Comparison of ENCODE assay signal across 17 cellular contexts in genomic region chr3:119831941-119832371, GRCh38. TPM values are rescaled to one million over a fixed set of nuclear protein-coding genes. Genes with fewer than 3 reads are reported as not detected.
DNase-seq lines count a peak whose midpoint lies in the region; ATAC-seq, FAIRE-seq and TF ChIP-seq lines count a peak whose summit lies in the region.
"Had no signal": no experiment of that assay in that cellular context is flagged by ENCODE, and none has a peak within 500 bp of the region (broad histone marks: within the 10 kb centered on the region; RNA-seq: fewer than 3 reads in every experiment).

No MANE protein-coding gene starts in this region.

- H3K36me3 ChIP-seq in GM23248 (ENCODE audit: low read depth), result 0 out of 2 replicates have a peak, but pooled peaks cover 5% of the 10 kb centered on the region
- H3K36me3 ChIP-seq in astrocyte (ENCODE audit: insufficient read depth, low read length), result no peaks in the 10 kb centered on the region
- no peaks in the 10 kb centered on the region for H3K36me3 ChIP-seq in left lung
- no peaks in the 10 kb centered on the region for H3K36me3 ChIP-seq in breast epithelium
- H3K36me3 ChIP-seq: BLaER1, esophagus muscularis mucosa had no signal

- in situ Hi-C loops in GM23248 (cut with MboI), result no loop called here

- intact Hi-C loops in left lung (cut with DNase I), result no loop called here
- intact Hi-C loops in breast epithelium (cut with DNase I; ENCODE audit: low total_unique reads), result no loop called here

- H3K79me2 ChIP-seq in GM23248 (ENCODE audit: insufficient read depth) (peaks cover 35% of the 10 kb centered on the region), astrocyte (ENCODE audit: insufficient read depth, low read length) (peaks cover 10% of the 10 kb centered on the region)

- H4K20me1 ChIP-seq in GM23248 (ENCODE audit: insufficient read depth) (0 out of 2 replicates have a peak, but pooled peaks cover 5% of the 10 kb centered on the region), astrocyte (ENCODE audit: insufficient read depth, low read length) (peaks cover 25% of the 10 kb centered on the region)
- H4K20me1 ChIP-seq: BLaER1 had no signal

- TF ChIP-seq POLR2A in breast epithelium (IDR thresholded peaks at IDR 0.05), result no peak

- peak overlapping the region; percentile 29 for H3K4me3 Mint-ChIP-seq in astrocyte (ENCODE audit: unreplicated experiment)
- H3K4me3 Mint-ChIP-seq: activated CD4-positive, alpha-beta memory T cell treated with anti-CD3 and anti-CD28 coated beads, Interleukin-2, amount 10 ng/mL, durations not matched to agents 7 days and 5 days; naive B cell; T-helper 1 cell treated with Interleukin-12 subunit alpha and Interleukin-12 subunit beta and Interleukin-4 antibody, amounts not matched to agents 30 μg/mL and 1 μg/mL, for 36 hours had no signal

- WGBS in GM23248 (ENCODE audit: low coverage in 1 of 2, low lambda C conversion rate in 2 of 2, missing lambda C conversion rate in 2 of 2), 2 experiments, result 33 to 41% methylated on average over 1 of the region's 1 CpG

- H3K9ac ChIP-seq in GM23248 (no peak overlapping the region), astrocyte (ENCODE audit: low read length) (no peak overlapping the region)
- H3K9ac ChIP-seq: BLaER1 had no signal

- H3K36me3 Mint-ChIP-seq in astrocyte (ENCODE audit: low read depth, unreplicated experiment), result peaks cover 3% of the 10 kb centered on the region
- H3K36me3 Mint-ChIP-seq: naive B cell had no signal

- no peak overlapping the region for H3K4me3 ChIP-seq in GM23248
- no peak overlapping the region for H3K4me3 ChIP-seq in astrocyte (ENCODE audit: insufficient read depth, low read depth, low read length)
- no peak overlapping the region for H3K4me3 ChIP-seq in left lung
- no peak overlapping the region for H3K4me3 ChIP-seq in breast epithelium
- H3K4me3 ChIP-seq: BLaER1, esophagus muscularis mucosa had no signal

- DNase-seq in AG08395 (ENCODE audit: low spot score) (peak; percentile 69), GM23248 (peak; percentile 58), astrocyte (ENCODE audit: low read depth) (peak; percentile 84), left lung (no peak), breast epithelium (ENCODE audit: low spot score in 2 of 2) (no peak), NCI-H748 (lab: John Stamatoyannopoulos, UW; ENCODE audit: unreplicated experiment) (no peak)
- DNase-seq: activated CD4-positive, alpha-beta memory T cell treated with anti-CD3 and anti-CD28 coated beads, Interleukin-2, amount 10 ng/mL, durations not matched to agents 7 days and 5 days; naive B cell; NCI-H226; right cardiac atrium; stimulated activated naive CD4-positive, alpha-beta T cell treated with Interleukin-2 at 50 U/mL for 16 hours had no signal

- peaks cover 22% of the 10 kb centered on the region for H3K4me1 Mint-ChIP-seq in astrocyte (ENCODE audit: low read depth, unreplicated experiment)

- peaks cover 2% of the 10 kb centered on the region for H3K9me3 Mint-ChIP-seq in astrocyte (ENCODE audit: unreplicated experiment)
- H3K9me3 Mint-ChIP-seq: activated CD4-positive, alpha-beta memory T cell treated with anti-CD3 and anti-CD28 coated beads, Interleukin-2, amount 10 ng/mL, durations not matched to agents 7 days and 5 days; naive B cell; T-helper 1 cell treated with Interleukin-12 subunit alpha and Interleukin-12 subunit beta and Interleukin-4 antibody, amounts not matched to agents 30 μg/mL and 1 μg/mL, for 36 hours had no signal

- H3K27ac ChIP-seq in GM23248, result peak overlapping the region; percentile 30
- peak overlapping the region; percentile 60 for H3K27ac ChIP-seq in astrocyte (ENCODE audit: low read depth, low read length)
- H3K27ac ChIP-seq in left lung, result no peak overlapping the region
- H3K27ac ChIP-seq in breast epithelium, result no peak overlapping the region
- H3K27ac ChIP-seq: BLaER1, esophagus muscularis mucosa had no signal

- ATAC-seq in left lung (peak; percentile 50), GM18861 (IDR thresholded peaks at IDR 0.05; ENCODE audit: unreplicated experiment) (no peak), HG02885 (IDR thresholded peaks at IDR 0.05; ENCODE audit: poor library complexity, unreplicated experiment) (no peak)
- ATAC-seq: right cardiac atrium had no signal

- no peaks in the 10 kb centered on the region for H3K27me3 Mint-ChIP-seq in astrocyte (ENCODE audit: low read depth, unreplicated experiment)
- H3K27me3 Mint-ChIP-seq: activated CD4-positive, alpha-beta memory T cell treated with anti-CD3 and anti-CD28 coated beads, Interleukin-2, amount 10 ng/mL, durations not matched to agents 7 days and 5 days; naive B cell had no signal

- H3K27me3 ChIP-seq in GM23248 (replicated peaks; ENCODE audit: insufficient read depth) (no peaks in the 10 kb centered on the region), astrocyte (ENCODE audit: insufficient read depth, low read length) (no peaks in the 10 kb centered on the region), left lung (no peaks in the 10 kb centered on the region), breast epithelium (no peaks in the 10 kb centered on the region)
- H3K27me3 ChIP-seq: BLaER1, esophagus muscularis mucosa had no signal

- H3K4me2 ChIP-seq in GM23248 (ENCODE audit: unreplicated experiment), result peak overlapping the region; percentile 11
- peak overlapping the region; percentile 40 for H3K4me2 ChIP-seq in astrocyte (ENCODE audit: low read length)
- H3K4me2 ChIP-seq: BLaER1 had no signal

- H3K4me1 ChIP-seq in GM23248 (ENCODE audit: insufficient read depth) (peaks cover 12% of the 10 kb centered on the region), astrocyte (ENCODE audit: insufficient read depth, low read length) (peaks cover 12% of the 10 kb centered on the region), left lung (peaks cover 0 to 4% of the 10 kb centered on the region in 2 donors), breast epithelium (no peaks in the 10 kb centered on the region)
- H3K4me1 ChIP-seq: BLaER1, esophagus muscularis mucosa had no signal

- no peaks in the 10 kb centered on the region for H3K9me3 ChIP-seq in GM23248 (ENCODE audit: low read depth)
- H3K9me3 ChIP-seq in astrocyte (ENCODE audit: insufficient read depth, low read depth, low read length), result no peaks in the 10 kb centered on the region
- H3K9me3 ChIP-seq in left lung, result no peaks in the 10 kb centered on the region
- H3K9me3 ChIP-seq in breast epithelium, result no peaks in the 10 kb centered on the region
- H3K9me3 ChIP-seq: BLaER1, esophagus muscularis mucosa had no signal

- peaks cover 13% of the 10 kb centered on the region for H3F3A ChIP-seq in GM23248 (ENCODE audit: insufficient read depth)

- TF ChIP-seq CTCF in astrocyte (IDR thresholded peaks at IDR 0.05; ENCODE audit: insufficient read depth, low read depth, low read length) (no peak), left lung (IDR thresholded peaks at IDR 0.05) (no peak), breast epithelium (IDR thresholded peaks at IDR 0.05) (no peak)

- no peaks in the 10 kb centered on the region for H3K9me2 ChIP-seq in GM23248 (ENCODE audit: insufficient read depth)

- FAIRE-seq in astrocyte (lab: Jason Lieb, UNC), result peak; percentile 88

- H2AFZ ChIP-seq in GM23248, result no peak overlapping the region
- H2AFZ ChIP-seq in astrocyte (ENCODE audit: low read depth, low read length), result no peak overlapping the region

- peak overlapping the region; percentile 84 for H3K27ac Mint-ChIP-seq in astrocyte (ENCODE audit: unreplicated experiment)
- H3K27ac Mint-ChIP-seq: activated CD4-positive, alpha-beta memory T cell treated with anti-CD3 and anti-CD28 coated beads, Interleukin-2, amount 10 ng/mL, durations not matched to agents 7 days and 5 days; T-helper 1 cell treated with Interleukin-12 subunit alpha and Interleukin-12 subunit beta and Interleukin-4 antibody, amounts not matched to agents 30 μg/mL and 1 μg/mL, for 36 hours had no signal

RNA-seq across cellular contexts. Expression of gene NR1I2, which starts 50.1 kb away (rescaled TPM):
- not detected in 2 replicates for total RNA-seq in GM23248 (2014; rRNA removed; shearing (Covaris generic))
- polyA plus RNA-seq in GM23248 (2016; fragmentation: Nextera tagmentation; extraction: Ambion mirVana), result 0.06 TPM in 1 of 2 replicates, not detected in the other
- total RNA-seq in astrocyte, result not detected in 2 replicates
- under 1 TPM; 0.12 to 0.26 TPM for total RNA-seq in left lung
- total RNA-seq in breast epithelium, result under 1 TPM; 0.29 to 0.98 (median 0.32) TPM
- total RNA-seq: OCI-LY7 had no signal

Comparison
In these comparisons a context has a peak if more than half of its experiments do, and no peak if none do; other contexts are left out.
1. DNase-seq: peak in AG08395 (single experiment), GM23248 (single experiment) and astrocyte (single experiment); none in left lung (0 of 2), breast epithelium (0 of 2) and NCI-H748 (single experiment).
2. H3K27ac ChIP-seq: peak in GM23248 (single experiment) and astrocyte (single experiment); none in left lung (0 of 2) and breast epithelium (0 of 2).